ENCODE assay signal across 1 cellular context in genomic region chr7:55423891-55424290, GRCh38.
TF ChIP-seq lines count a peak whose summit lies in the region.

No MANE protein-coding gene starts in this region.

TF ChIP-seq in HepG2, 621 proteins besides CTCF, POLR2A, EP300 and RAD21:
- TF ChIP-seq HNF4A (CRISPR knock-in tag; IDR thresholded peaks at IDR 0.05): peak; percentile 26; the same call in 1 of the 2 replicates
- TF ChIP-seq ZNF281 (CRISPR knock-in tag; IDR thresholded peaks at IDR 0.05; ENCODE audit: borderline replicate concordance): no peak
- TF ChIP-seq ZFP36L2 (CRISPR knock-in tag; IDR thresholded peaks at IDR 0.05): no peak
- TF ChIP-seq CENPT (CRISPR knock-in tag; IDR thresholded peaks at IDR 0.05; ENCODE audit: low read depth): no peak
- TF ChIP-seq HOMEZ (CRISPR knock-in tag; IDR thresholded peaks at IDR 0.05; ENCODE audit: low read depth): no peak
- TF ChIP-seq FOXO4 (CRISPR knock-in tag; conservative IDR thresholded peaks at IDR 0.05): no peak
- TF ChIP-seq DNMT3B (CRISPR knock-in tag; conservative IDR thresholded peaks at IDR 0.05): no peak
